In genomic region chrX:115467961-115468360, GRCh38 we compare ENCODE assay signal across 35 cellular contexts.
"Had no signal": no experiment of that assay in that cellular context is flagged by ENCODE, and none has a peak within 500 bp of the region (broad histone marks: within the 10 kb centered on the region; RNA-seq: fewer than 3 reads in every experiment).

No MANE protein-coding gene starts in this region.

- H3K36me3 ChIP-seq: brain microvascular endothelial cell, breast epithelium had no signal

- H3K36me3 Mint-ChIP-seq: activated CD4-positive, alpha-beta memory T cell treated with anti-CD3 and anti-CD28 coated beads for 36 hours; activated naive CD4-positive, alpha-beta T cell treated with anti-CD3 and anti-CD28 coated beads, Interleukin-2, amount 50 U/mL, for 24 hours; activated naive CD8-positive, alpha-beta T cell; activated naive CD8-positive, alpha-beta T cell treated with anti-CD3 and anti-CD28 coated beads, Interleukin-2, amount 10 ng/mL, durations not matched to agents 7 days and 5 days had no signal

- H3K4me1 ChIP-seq: body of pancreas, breast epithelium had no signal

- H3K27ac ChIP-seq: body of pancreas, brain microvascular endothelial cell, breast epithelium, VCaP had no signal

- ATAC-seq: activated CD8-positive, alpha-beta T cell treated with anti-CD3 and anti-CD28 coated beads for 36 hours; activated naive CD8-positive, alpha-beta T cell treated with anti-CD3 and anti-CD28 coated beads, Interleukin-2, amount 50 U/mL, for 24 hours; activated T-cell treated with anti-CD3 and anti-CD28 coated beads, Interleukin-2, amount 50 U/mL, for 4 hours; activated T-cell treated with anti-CD3 and anti-CD28 coated beads, Interleukin-2, amount 50 U/mL, for 72 hours; activated T-helper 17 cell treated with anti-CD3 and anti-CD28 coated beads, Interleukin-2, amount 50 U/mL, for 72 hours; body of pancreas had no signal

- H3K9me3 Mint-ChIP-seq: activated B cell treated with CpG ODN at 0.5 μM for 24 hours; activated CD4-positive, alpha-beta memory T cell treated with anti-CD3 and anti-CD28 coated beads for 36 hours; activated CD4-positive, alpha-beta T cell treated with anti-CD3 and anti-CD28 coated beads, Interleukin-2, amount 10 ng/mL, durations not matched to agents 24 days and 14 days; activated CD8-positive, alpha-beta T cell treated with anti-CD3 and anti-CD28 coated beads for 36 hours; activated naive CD4-positive, alpha-beta T cell treated with anti-CD3 and anti-CD28 coated beads for 36 hours; activated naive CD4-positive, alpha-beta T cell treated with anti-CD3 and anti-CD28 coated beads, Interleukin-2, amount 50 U/mL, for 24 hours; activated naive CD8-positive, alpha-beta T cell treated with anti-CD3 and anti-CD28 coated beads, Interleukin-2, amount 10 ng/mL, durations not matched to agents 7 days and 5 days; activated naive CD8-positive, alpha-beta T cell treated with anti-CD3 and anti-CD28 coated beads, Interleukin-2, amount 50 U/mL, for 24 hours; activated T-cell treated with anti-CD3 and anti-CD28 coated beads, Interleukin-2, amount 50 U/mL, for 4 hours; activated T-helper 1 cell treated with anti-CD3 and anti-CD28 coated beads, Interleukin-12 subunit alpha, Interleukin-12 subunit beta, Interleukin-2, Interleukin-4 antibody, amounts not matched to agents 30 ng/mL and 10 ng/mL and 1 ng/mL, durations not matched to agents 14 hours and 24 hours and 36 hours; activated T-helper 17 cell treated with anti-CD3 and anti-CD28 coated beads, Interleukin-2, amount 50 U/mL, for 72 hours; T-helper 1 cell treated with Interleukin-12 subunit alpha and Interleukin-12 subunit beta and Interleukin-4 antibody, amounts not matched to agents 30 μg/mL and 1 μg/mL, for 36 hours; T-helper 2 cell treated with Interferon-gamma antibody and Interleukin-4, amounts not matched to agents 5 μg/mL and 100 μg/mL, for 36 hours had no signal

- DNase-seq: activated B cell treated with CpG ODN at 0.5 μM for 24 hours; activated CD4-positive, alpha-beta memory T cell treated with anti-CD3 and anti-CD28 coated beads for 36 hours; activated CD4-positive, alpha-beta T cell treated with anti-CD3 and anti-CD28 coated beads for 4 hours; activated CD4-positive, alpha-beta T cell treated with anti-CD3 and anti-CD28 coated beads, Interleukin-2, amount 10 ng/mL, durations not matched to agents 24 days and 14 days; activated CD4-positive, alpha-beta T cell treated with anti-CD3 and anti-CD28 coated beads, Interleukin-2, amount 50 U/mL, for 1 hour; activated CD4-positive, alpha-beta T cell treated with anti-CD3 and anti-CD28 coated beads, Interleukin-2, amount 50 U/mL, for 4 hours; activated CD4-positive, CD25-positive, alpha-beta regulatory T cell treated with anti-CD3 and anti-CD28 coated beads, Interleukin-2, amount 50 U/mL, for 72 hours; activated CD8-positive, alpha-beta memory T cell treated with anti-CD3 and anti-CD28 coated beads, Interleukin-2, amount 50 U/mL, for 4 hours; activated CD8-positive, alpha-beta T cell treated with anti-CD3 and anti-CD28 coated beads for 36 hours; activated effector memory CD4-positive, alpha-beta T cell treated with anti-CD3 and anti-CD28 coated beads, Interleukin-2, amount 50 U/mL, for 16 hours; activated gamma-delta T cell treated with Interleukin-2 at 50 U/mL for 16 hours; activated naive CD4-positive, alpha-beta T cell; activated naive CD4-positive, alpha-beta T cell treated with anti-CD3 and anti-CD28 coated beads for 36 hours; activated naive CD8-positive, alpha-beta T cell treated with anti-CD3 and anti-CD28 coated beads, Interleukin-2, amount 10 ng/mL, durations not matched to agents 7 days and 5 days; activated naive CD8-positive, alpha-beta T cell treated with anti-CD3 and anti-CD28 coated beads, Interleukin-2, amount 50 U/mL, for 24 hours; activated T-cell treated with anti-CD3 and anti-CD28 coated beads for 4 hours; activated T-cell treated with anti-CD3 and anti-CD28 coated beads, Interleukin-2, amount 50 U/mL, for 1 hour; activated T-cell treated with anti-CD3 and anti-CD28 coated beads, Interleukin-2, amount 50 U/mL, for 4 hours; activated T-cell treated with anti-CD3 and anti-CD28 coated beads, Interleukin-2, amount 50 U/mL, for 72 hours; aorta; body of pancreas; brain microvascular endothelial cell; central memory CD4-positive, alpha-beta T cell; T-helper 1 cell; T-helper 2 cell; T-helper 9 cell had no signal

- FAIRE-seq: TTC549 had no signal

- H3K27ac Mint-ChIP-seq: activated B cell treated with CpG ODN at 0.5 μM for 24 hours; activated CD4-positive, alpha-beta memory T cell treated with anti-CD3 and anti-CD28 coated beads for 36 hours; activated CD4-positive, alpha-beta T cell treated with anti-CD3 and anti-CD28 coated beads, Interleukin-2, amount 10 ng/mL, durations not matched to agents 24 days and 14 days; activated CD8-positive, alpha-beta T cell treated with anti-CD3 and anti-CD28 coated beads for 36 hours; activated naive CD4-positive, alpha-beta T cell treated with anti-CD3 and anti-CD28 coated beads for 36 hours; activated naive CD4-positive, alpha-beta T cell treated with anti-CD3 and anti-CD28 coated beads, Interleukin-2, amount 50 U/mL, for 24 hours; activated naive CD8-positive, alpha-beta T cell; activated naive CD8-positive, alpha-beta T cell treated with anti-CD3 and anti-CD28 coated beads, Interleukin-2, amount 10 ng/mL, durations not matched to agents 7 days and 5 days; activated naive CD8-positive, alpha-beta T cell treated with anti-CD3 and anti-CD28 coated beads, Interleukin-2, amount 50 U/mL, for 24 hours; activated T-cell treated with anti-CD3 and anti-CD28 coated beads, Interleukin-2, amount 50 U/mL, for 72 hours; activated T-helper 1 cell treated with anti-CD3 and anti-CD28 coated beads, Interleukin-12 subunit alpha, Interleukin-12 subunit beta, Interleukin-2, Interleukin-4 antibody, amounts not matched to agents 30 ng/mL and 10 ng/mL and 1 ng/mL, durations not matched to agents 14 hours and 24 hours and 36 hours; activated T-helper 17 cell treated with anti-CD3 and anti-CD28 coated beads, Interleukin-2, amount 50 U/mL, for 72 hours; T-helper 1 cell treated with Interleukin-12 subunit alpha and Interleukin-12 subunit beta and Interleukin-4 antibody, amounts not matched to agents 30 μg/mL and 1 μg/mL, for 36 hours; T-helper 2 cell treated with Interferon-gamma antibody and Interleukin-4, amounts not matched to agents 5 μg/mL and 100 μg/mL, for 36 hours had no signal

- H3K27me3 Mint-ChIP-seq: activated B cell treated with CpG ODN at 0.5 μM for 24 hours; activated CD4-positive, alpha-beta memory T cell treated with anti-CD3 and anti-CD28 coated beads for 36 hours; activated CD4-positive, alpha-beta T cell treated with anti-CD3 and anti-CD28 coated beads, Interleukin-2, amount 10 ng/mL, durations not matched to agents 24 days and 14 days; activated CD8-positive, alpha-beta T cell treated with anti-CD3 and anti-CD28 coated beads for 36 hours; activated naive CD4-positive, alpha-beta T cell treated with anti-CD3 and anti-CD28 coated beads, Interleukin-2, amount 50 U/mL, for 24 hours; activated naive CD8-positive, alpha-beta T cell; activated naive CD8-positive, alpha-beta T cell treated with anti-CD3 and anti-CD28 coated beads, Interleukin-2, amount 10 ng/mL, durations not matched to agents 7 days and 5 days; activated naive CD8-positive, alpha-beta T cell treated with anti-CD3 and anti-CD28 coated beads, Interleukin-2, amount 50 U/mL, for 24 hours; activated T-helper 17 cell treated with anti-CD3 and anti-CD28 coated beads, Interleukin-2, amount 50 U/mL, for 72 hours had no signal

- H3K4me3 Mint-ChIP-seq: activated B cell treated with CpG ODN at 0.5 μM for 24 hours; activated CD4-positive, alpha-beta memory T cell treated with anti-CD3 and anti-CD28 coated beads for 36 hours; activated CD4-positive, alpha-beta T cell treated with anti-CD3 and anti-CD28 coated beads, Interleukin-2, amount 10 ng/mL, durations not matched to agents 24 days and 14 days; activated CD8-positive, alpha-beta T cell treated with anti-CD3 and anti-CD28 coated beads for 36 hours; activated naive CD4-positive, alpha-beta T cell treated with anti-CD3 and anti-CD28 coated beads for 36 hours; activated naive CD4-positive, alpha-beta T cell treated with anti-CD3 and anti-CD28 coated beads, Interleukin-2, amount 50 U/mL, for 24 hours; activated naive CD8-positive, alpha-beta T cell; activated naive CD8-positive, alpha-beta T cell treated with anti-CD3 and anti-CD28 coated beads, Interleukin-2, amount 10 ng/mL, durations not matched to agents 7 days and 5 days; activated naive CD8-positive, alpha-beta T cell treated with anti-CD3 and anti-CD28 coated beads, Interleukin-2, amount 50 U/mL, for 24 hours; activated T-cell treated with anti-CD3 and anti-CD28 coated beads, Interleukin-2, amount 50 U/mL, for 4 hours; activated T-cell treated with anti-CD3 and anti-CD28 coated beads, Interleukin-2, amount 50 U/mL, for 72 hours; activated T-helper 1 cell treated with anti-CD3 and anti-CD28 coated beads, Interleukin-12 subunit alpha, Interleukin-12 subunit beta, Interleukin-2, Interleukin-4 antibody, amounts not matched to agents 30 ng/mL and 10 ng/mL and 1 ng/mL, durations not matched to agents 14 hours and 24 hours and 36 hours; activated T-helper 17 cell treated with anti-CD3 and anti-CD28 coated beads, Interleukin-2, amount 50 U/mL, for 72 hours; T-helper 1 cell treated with Interleukin-12 subunit alpha and Interleukin-12 subunit beta and Interleukin-4 antibody, amounts not matched to agents 30 μg/mL and 1 μg/mL, for 36 hours; T-helper 2 cell treated with Interferon-gamma antibody and Interleukin-4, amounts not matched to agents 5 μg/mL and 100 μg/mL, for 36 hours had no signal

- H3K27me3 ChIP-seq: body of pancreas, brain microvascular endothelial cell had no signal

- H3K4me3 ChIP-seq: body of pancreas, breast epithelium had no signal

- H3K9me3 ChIP-seq: body of pancreas, breast epithelium had no signal

- H3K4me1 Mint-ChIP-seq: activated B cell treated with CpG ODN at 0.5 μM for 24 hours; activated CD4-positive, alpha-beta T cell treated with anti-CD3 and anti-CD28 coated beads, Interleukin-2, amount 10 ng/mL, durations not matched to agents 24 days and 14 days; activated naive CD4-positive, alpha-beta T cell treated with anti-CD3 and anti-CD28 coated beads, Interleukin-2, amount 50 U/mL, for 24 hours; activated naive CD8-positive, alpha-beta T cell treated with anti-CD3 and anti-CD28 coated beads, Interleukin-2, amount 10 ng/mL, durations not matched to agents 7 days and 5 days; activated naive CD8-positive, alpha-beta T cell treated with anti-CD3 and anti-CD28 coated beads, Interleukin-2, amount 50 U/mL, for 24 hours; activated T-helper 17 cell treated with anti-CD3 and anti-CD28 coated beads, Interleukin-2, amount 50 U/mL, for 72 hours had no signal
